ENCODE assay signal across 8 cellular contexts in genomic region chr17:81927145-81927652, GRCh38. TPM values are rescaled to one million over a fixed set of nuclear protein-coding genes. Genes with fewer than 3 reads are reported as not detected.
DNase-seq lines count a peak whose midpoint lies in the region; ATAC-seq and TF ChIP-seq lines count a peak whose summit lies in the region.

No MANE protein-coding gene starts in this region.

- ATAC-seq in GM18520 (IDR thresholded peaks at IDR 0.05; ENCODE audit: unreplicated experiment) (peak; percentile 7), HG02798 (IDR thresholded peaks at IDR 0.05; ENCODE audit: poor library complexity, unreplicated experiment) (peak; percentile 11), left ventricle myocardium superior (peak; percentile 1)
- ATAC-seq in activated CD8-positive, alpha-beta T cell treated with anti-CD3 and anti-CD28 coated beads for 36 hours = peak; percentile 1
- peak; percentile 20 to 31 for ATAC-seq in stimulated activated naive B cell treated with anti-CD40 and anti-IgM and Interleukin-4, amounts not matched to agents 10 μg/mL and 1 μg/mL and 100 μg/mL, for 72 hours (replicated peaks)

- no peak for TF ChIP-seq CTCF in activated CD8-positive, alpha-beta T cell treated with anti-CD3 and anti-CD28 coated beads for 36 hours (IDR thresholded peaks at IDR 0.05)

- peak overlapping the region; percentile 74 for H3K4me3 Mint-ChIP-seq in activated CD8-positive, alpha-beta T cell treated with anti-CD3 and anti-CD28 coated beads for 36 hours
- peak overlapping the region; percentile 93 to 94 for H3K4me3 Mint-ChIP-seq in stimulated activated naive B cell treated with anti-CD40 and anti-IgM and Interleukin-4, amounts not matched to agents 10 μg/mL and 1 μg/mL and 100 μg/mL, for 72 hours

- H3K36me3 Mint-ChIP-seq in activated CD8-positive, alpha-beta T cell treated with anti-CD3 and anti-CD28 coated beads for 36 hours (ENCODE audit: low read depth) = peaks cover 2% of the 10 kb centered on the region
- peaks cover 16 to 22% of the 10 kb centered on the region in 2 donors for H3K36me3 Mint-ChIP-seq in stimulated activated naive B cell treated with anti-CD40 and anti-IgM and Interleukin-4, amounts not matched to agents 10 μg/mL and 1 μg/mL and 100 μg/mL, for 72 hours

- DNase-seq in activated CD8-positive, alpha-beta T cell treated with anti-CD3 and anti-CD28 coated beads for 36 hours = no peak
- DNase-seq in left ventricle myocardium superior (no peak), NCI-H446 (lab: John Stamatoyannopoulos, UW) (no peak), NCI-H345 (lab: John Stamatoyannopoulos, UW) (no peak), DMS79 (lab: John Stamatoyannopoulos, UW) (no peak)
- DNase-seq in stimulated activated naive B cell treated with anti-CD40 and anti-IgM and Interleukin-4, amounts not matched to agents 10 μg/mL and 1 μg/mL and 100 μg/mL, for 72 hours = no peak

- peaks cover 30% of the 10 kb centered on the region for H3K4me1 Mint-ChIP-seq in activated CD8-positive, alpha-beta T cell treated with anti-CD3 and anti-CD28 coated beads for 36 hours (ENCODE audit: low read depth)
- peaks cover 35 to 65% of the 10 kb centered on the region in 2 donors for H3K4me1 Mint-ChIP-seq in stimulated activated naive B cell treated with anti-CD40 and anti-IgM and Interleukin-4, amounts not matched to agents 10 μg/mL and 1 μg/mL and 100 μg/mL, for 72 hours

- no peak overlapping the region for H3K27ac Mint-ChIP-seq in activated CD8-positive, alpha-beta T cell treated with anti-CD3 and anti-CD28 coated beads for 36 hours
- peak overlapping the region; percentile 86 for H3K27ac Mint-ChIP-seq in stimulated activated naive B cell treated with anti-CD40 and anti-IgM and Interleukin-4, amounts not matched to agents 10 μg/mL and 1 μg/mL and 100 μg/mL, for 72 hours

- no peaks in the 10 kb centered on the region for H3K9me3 Mint-ChIP-seq in activated CD8-positive, alpha-beta T cell treated with anti-CD3 and anti-CD28 coated beads for 36 hours
- H3K9me3 Mint-ChIP-seq in stimulated activated naive B cell treated with anti-CD40 and anti-IgM and Interleukin-4, amounts not matched to agents 10 μg/mL and 1 μg/mL and 100 μg/mL, for 72 hours = no peaks in the 10 kb centered on the region

- CTCF ChIA-PET in activated CD8-positive, alpha-beta T cell treated with anti-CD3 and anti-CD28 coated beads for 36 hours (lab: Charles Lee) = interaction anchor here (0.9 to 5.1 kb wide), 10 partner anchors 10 to 103 kb away, joined by 3 to 23 read pairs (median 4); partner anchors contain the start of genes CENPX, PYCR1 and SIRT7

- POLR2A ChIA-PET in activated CD8-positive, alpha-beta T cell treated with anti-CD3 and anti-CD28 coated beads for 36 hours (lab: Charles Lee) = interaction anchor here (0.8 to 4.1 kb wide), 13 partner anchors 9 to 224 kb away, joined by 3 to 20 read pairs (median 4); partner anchors contain the start of genes ALYREF, ANAPC11, ARHGDIA and ASPSCR1

- intact Hi-C loops in activated CD8-positive, alpha-beta T cell treated with anti-CD3 and anti-CD28 coated beads for 36 hours (cut with micrococcal nuclease) = no loop called here
- intact Hi-C loops in left ventricle myocardium superior (cut with micrococcal nuclease) = no loop called here

- H3K27me3 Mint-ChIP-seq in activated CD8-positive, alpha-beta T cell treated with anti-CD3 and anti-CD28 coated beads for 36 hours = peaks cover 5% of the 10 kb centered on the region
- H3K27me3 Mint-ChIP-seq in stimulated activated naive B cell treated with anti-CD40 and anti-IgM and Interleukin-4, amounts not matched to agents 10 μg/mL and 1 μg/mL and 100 μg/mL, for 72 hours = peaks cover 4 to 21% of the 10 kb centered on the region in 2 donors

RNA-seq across cellular contexts. Expression of gene MAFG, which starts 0.3 kb away (rescaled TPM):
- total RNA-seq in activated CD8-positive, alpha-beta T cell treated with anti-CD3 and anti-CD28 coated beads for 36 hours = 10 to 100 TPM; 12.4 to 14.1 TPM
- 27.5 TPM for total RNA-seq in left ventricle myocardium superior

RNA-seq across cellular contexts. Expression of gene SIRT7, which starts 9.2 kb away (rescaled TPM):
- total RNA-seq in activated CD8-positive, alpha-beta T cell treated with anti-CD3 and anti-CD28 coated beads for 36 hours = 10 to 100 TPM; 28.1 to 32.0 TPM
- 6.3 TPM for total RNA-seq in left ventricle myocardium superior

RNA-seq across cellular contexts. Expression of gene PYCR1, which starts 9.9 kb away (rescaled TPM):
- 100 to 1,000 TPM; 140 to 141 TPM for total RNA-seq in activated CD8-positive, alpha-beta T cell treated with anti-CD3 and anti-CD28 coated beads for 36 hours
- 4.0 TPM for total RNA-seq in left ventricle myocardium superior

RNA-seq across cellular contexts. Expression of gene PCYT2, which starts 16.0 kb away (rescaled TPM):
- 10 to 100 TPM; 20.5 to 22.6 TPM for total RNA-seq in activated CD8-positive, alpha-beta T cell treated with anti-CD3 and anti-CD28 coated beads for 36 hours
- total RNA-seq in left ventricle myocardium superior = 28.4 TPM

RNA-seq across cellular contexts. Expression of gene MYADML2, which starts 19.8 kb away (rescaled TPM):
- not detected for total RNA-seq in activated CD8-positive, alpha-beta T cell treated with anti-CD3 and anti-CD28 coated beads for 36 hours
- 4.0 TPM for total RNA-seq in left ventricle myocardium superior

Comparison
In these comparisons a context has a peak if more than half of its experiments do, and no peak if none do; other contexts are left out.
1. RNA of gene PYCR1, which starts 9.9 kb away (total RNA-seq): 140 to 141 TPM in activated CD8-positive, alpha-beta T cell treated with anti-CD3 and anti-CD28 coated beads for 36 hours; 4.0 TPM in left ventricle myocardium superior (single experiment); every median in the first group is over 10 times any median in the second.
2. Peak in every context shown above with its lines, with median percentiles within 50 percentile points of each other: ATAC-seq.